Comparison of ENCODE assay signal across 33 cellular contexts in genomic region chr5:154132718-154133307, GRCh38.
"Had no signal": no experiment of that assay in that cellular context is flagged by ENCODE, and none has a peak within 500 bp of the region (broad histone marks: within the 10 kb centered on the region; RNA-seq: fewer than 3 reads in every experiment).

No MANE protein-coding gene starts in this region.

- FAIRE-seq: astrocyte, bronchial epithelial cell had no signal

- H3K27me3 Mint-ChIP-seq: activated naive CD8-positive, alpha-beta T cell; central memory CD8-positive, alpha-beta T cell had no signal

- H3K4me3 Mint-ChIP-seq: activated CD4-positive, alpha-beta memory T cell treated with anti-CD3 and anti-CD28 coated beads, Interleukin-2, amount 10 ng/mL, durations not matched to agents 7 days and 5 days; activated CD4-positive, alpha-beta T cell treated with anti-CD3 and anti-CD28 coated beads, Interleukin-2, amount 10 ng/mL, durations not matched to agents 7 days and 5 days; activated naive CD8-positive, alpha-beta T cell; activated T-cell treated with anti-CD3 and anti-CD28 coated beads, Interleukin-2, amount 50 U/mL, for 24 hours; activated T-cell treated with anti-CD3 and anti-CD28 coated beads, Interleukin-2, amount 50 U/mL, for 72 hours; central memory CD8-positive, alpha-beta T cell; dendritic cell treated with granulocyte-macrophage colony-stimulating factor and Interleukin-4, amounts not matched to agents 40 ng/mL and 50 ng/mL, for 4 days; endodermal cell; T-helper 17 cell; T-helper 2 cell treated with Interferon-gamma antibody and Interleukin-4, amounts not matched to agents 5 μg/mL and 100 μg/mL, for 36 hours had no signal

- H3K4me1 Mint-ChIP-seq: activated CD4-positive, alpha-beta memory T cell treated with anti-CD3 and anti-CD28 coated beads, Interleukin-2, amount 10 ng/mL, durations not matched to agents 7 days and 5 days; activated CD4-positive, alpha-beta T cell treated with anti-CD3 and anti-CD28 coated beads, Interleukin-2, amount 10 ng/mL, durations not matched to agents 7 days and 5 days; central memory CD8-positive, alpha-beta T cell had no signal

- H3K9me3 ChIP-seq: gastrocnemius medialis had no signal

- H3K9me3 Mint-ChIP-seq: activated CD4-positive, alpha-beta memory T cell treated with anti-CD3 and anti-CD28 coated beads, Interleukin-2, amount 10 ng/mL, durations not matched to agents 7 days and 5 days; activated CD4-positive, alpha-beta T cell treated with anti-CD3 and anti-CD28 coated beads, Interleukin-2, amount 10 ng/mL, durations not matched to agents 7 days and 5 days; activated T-cell treated with anti-CD3 and anti-CD28 coated beads, Interleukin-2, amount 50 U/mL, for 24 hours; activated T-cell treated with anti-CD3 and anti-CD28 coated beads, Interleukin-2, amount 50 U/mL, for 72 hours; central memory CD8-positive, alpha-beta T cell; dendritic cell treated with granulocyte-macrophage colony-stimulating factor and Interleukin-4, amounts not matched to agents 40 ng/mL and 50 ng/mL, for 4 days; endodermal cell; T-helper 2 cell treated with Interferon-gamma antibody and Interleukin-4, amounts not matched to agents 5 μg/mL and 100 μg/mL, for 36 hours had no signal

- H3K27me3 ChIP-seq: dorsolateral prefrontal cortex, gastrocnemius medialis had no signal

- ATAC-seq: activated T-cell treated with anti-CD3 and anti-CD28 coated beads, Interleukin-2, amount 50 U/mL, for 72 hours; esophagus mucosa; gastrocnemius medialis; T-helper 17 cell had no signal

- H3K36me3 ChIP-seq: brain microvascular endothelial cell, gastrocnemius medialis, WERI-Rb-1 had no signal

- H3K27ac ChIP-seq: brain microvascular endothelial cell, coronary artery, dorsolateral prefrontal cortex, foreskin keratinocyte, gastrocnemius medialis, WERI-Rb-1 had no signal

- H3K4me3 ChIP-seq: coronary artery, dorsolateral prefrontal cortex, gastrocnemius medialis had no signal

- H3K27ac Mint-ChIP-seq: activated CD4-positive, alpha-beta memory T cell treated with anti-CD3 and anti-CD28 coated beads, Interleukin-2, amount 10 ng/mL, durations not matched to agents 7 days and 5 days; activated CD4-positive, alpha-beta T cell treated with anti-CD3 and anti-CD28 coated beads, Interleukin-2, amount 10 ng/mL, durations not matched to agents 7 days and 5 days; activated naive CD8-positive, alpha-beta T cell; activated T-cell treated with anti-CD3 and anti-CD28 coated beads, Interleukin-2, amount 50 U/mL, for 24 hours; activated T-cell treated with anti-CD3 and anti-CD28 coated beads, Interleukin-2, amount 50 U/mL, for 72 hours; dendritic cell treated with granulocyte-macrophage colony-stimulating factor and Interleukin-4, amounts not matched to agents 40 ng/mL and 50 ng/mL, for 4 days; endodermal cell; T-helper 17 cell; T-helper 2 cell treated with Interferon-gamma antibody and Interleukin-4, amounts not matched to agents 5 μg/mL and 100 μg/mL, for 36 hours had no signal

- H3K36me3 Mint-ChIP-seq: activated naive CD8-positive, alpha-beta T cell had no signal

- H3K4me1 ChIP-seq: foreskin keratinocyte had no signal

- DNase-seq: activated CD4-positive, alpha-beta memory T cell treated with anti-CD3 and anti-CD28 coated beads, Interleukin-2, amount 10 ng/mL, durations not matched to agents 7 days and 5 days; activated CD4-positive, alpha-beta T cell treated with anti-CD3 and anti-CD28 coated beads for 1 hour; activated CD4-positive, alpha-beta T cell treated with anti-CD3 and anti-CD28 coated beads for 4 hours; activated CD4-positive, alpha-beta T cell treated with anti-CD3 and anti-CD28 coated beads, Interleukin-2, amount 10 ng/mL, durations not matched to agents 7 days and 5 days; activated CD4-positive, alpha-beta T cell treated with anti-CD3 and anti-CD28 coated beads, Interleukin-2, amount 50 U/mL, for 4 hours; activated CD4-positive, CD25-positive, alpha-beta regulatory T cell; activated CD8-positive, alpha-beta memory T cell treated with anti-CD3 and anti-CD28 coated beads, Interleukin-2, amount 50 U/mL, for 48 hours; activated gamma-delta T cell; activated naive CD4-positive, alpha-beta T cell; activated naive CD4-positive, alpha-beta T cell treated with anti-CD3 and anti-CD28 coated beads, Interleukin-2, amount 50 U/mL, for 16 hours; activated T-cell treated with anti-CD3 and anti-CD28 coated beads for 4 hours; activated T-cell treated with anti-CD3 and anti-CD28 coated beads, Interleukin-2, amount 50 U/mL, for 24 hours; activated T-cell treated with anti-CD3 and anti-CD28 coated beads, Interleukin-2, amount 50 U/mL, for 72 hours; amniotic stem cell; anterior cingulate cortex; brain microvascular endothelial cell; dorsolateral prefrontal cortex; effector memory CD4-positive, alpha-beta T cell; endodermal cell; foreskin keratinocyte; gastrocnemius medialis; T-helper 1 cell; T-helper 17 cell; T1000; WERI-Rb-1 had no signal
